In the genomic region with DNA sequence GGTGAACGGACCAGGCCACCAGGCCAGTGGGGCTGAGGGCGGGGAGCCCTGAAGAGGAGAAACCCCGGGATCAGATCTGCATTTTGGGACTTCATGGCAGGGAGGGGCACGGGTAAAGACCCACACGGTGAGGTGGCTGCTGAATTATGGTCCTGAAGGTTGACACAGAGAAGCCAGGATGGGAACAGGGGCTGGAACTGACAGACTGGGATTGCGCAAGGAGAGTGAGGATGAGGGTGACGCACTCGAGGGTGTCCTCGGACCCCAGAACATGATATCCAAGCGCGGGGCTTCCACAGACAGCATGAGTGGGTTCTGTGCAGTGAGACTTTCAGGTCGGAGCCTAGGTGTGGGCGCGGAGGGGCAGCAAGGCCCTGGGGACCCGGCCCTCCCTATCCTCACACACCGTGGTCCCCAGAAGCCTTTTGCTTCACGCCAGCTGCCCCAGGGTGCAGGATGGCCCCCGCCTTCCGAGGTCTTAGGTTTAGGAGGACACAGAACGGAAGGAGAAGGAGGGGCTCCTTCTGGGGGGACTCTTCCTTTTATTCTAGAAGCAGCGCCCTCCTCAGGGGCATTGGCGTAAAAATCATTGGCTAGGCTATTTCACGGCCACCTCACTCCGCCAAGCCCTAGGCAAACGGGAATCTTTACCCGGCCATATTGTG, we compare ENCODE assay signal across 2 cellular contexts.
TF ChIP-seq lines count a peak whose summit lies in the region.

No MANE protein-coding gene starts in this region.

TF ChIP-seq in GM23338, 12 proteins besides CTCF, POLR2A, EP300 and RAD21 (continued from another document):
- TF ChIP-seq, protein P1, sequence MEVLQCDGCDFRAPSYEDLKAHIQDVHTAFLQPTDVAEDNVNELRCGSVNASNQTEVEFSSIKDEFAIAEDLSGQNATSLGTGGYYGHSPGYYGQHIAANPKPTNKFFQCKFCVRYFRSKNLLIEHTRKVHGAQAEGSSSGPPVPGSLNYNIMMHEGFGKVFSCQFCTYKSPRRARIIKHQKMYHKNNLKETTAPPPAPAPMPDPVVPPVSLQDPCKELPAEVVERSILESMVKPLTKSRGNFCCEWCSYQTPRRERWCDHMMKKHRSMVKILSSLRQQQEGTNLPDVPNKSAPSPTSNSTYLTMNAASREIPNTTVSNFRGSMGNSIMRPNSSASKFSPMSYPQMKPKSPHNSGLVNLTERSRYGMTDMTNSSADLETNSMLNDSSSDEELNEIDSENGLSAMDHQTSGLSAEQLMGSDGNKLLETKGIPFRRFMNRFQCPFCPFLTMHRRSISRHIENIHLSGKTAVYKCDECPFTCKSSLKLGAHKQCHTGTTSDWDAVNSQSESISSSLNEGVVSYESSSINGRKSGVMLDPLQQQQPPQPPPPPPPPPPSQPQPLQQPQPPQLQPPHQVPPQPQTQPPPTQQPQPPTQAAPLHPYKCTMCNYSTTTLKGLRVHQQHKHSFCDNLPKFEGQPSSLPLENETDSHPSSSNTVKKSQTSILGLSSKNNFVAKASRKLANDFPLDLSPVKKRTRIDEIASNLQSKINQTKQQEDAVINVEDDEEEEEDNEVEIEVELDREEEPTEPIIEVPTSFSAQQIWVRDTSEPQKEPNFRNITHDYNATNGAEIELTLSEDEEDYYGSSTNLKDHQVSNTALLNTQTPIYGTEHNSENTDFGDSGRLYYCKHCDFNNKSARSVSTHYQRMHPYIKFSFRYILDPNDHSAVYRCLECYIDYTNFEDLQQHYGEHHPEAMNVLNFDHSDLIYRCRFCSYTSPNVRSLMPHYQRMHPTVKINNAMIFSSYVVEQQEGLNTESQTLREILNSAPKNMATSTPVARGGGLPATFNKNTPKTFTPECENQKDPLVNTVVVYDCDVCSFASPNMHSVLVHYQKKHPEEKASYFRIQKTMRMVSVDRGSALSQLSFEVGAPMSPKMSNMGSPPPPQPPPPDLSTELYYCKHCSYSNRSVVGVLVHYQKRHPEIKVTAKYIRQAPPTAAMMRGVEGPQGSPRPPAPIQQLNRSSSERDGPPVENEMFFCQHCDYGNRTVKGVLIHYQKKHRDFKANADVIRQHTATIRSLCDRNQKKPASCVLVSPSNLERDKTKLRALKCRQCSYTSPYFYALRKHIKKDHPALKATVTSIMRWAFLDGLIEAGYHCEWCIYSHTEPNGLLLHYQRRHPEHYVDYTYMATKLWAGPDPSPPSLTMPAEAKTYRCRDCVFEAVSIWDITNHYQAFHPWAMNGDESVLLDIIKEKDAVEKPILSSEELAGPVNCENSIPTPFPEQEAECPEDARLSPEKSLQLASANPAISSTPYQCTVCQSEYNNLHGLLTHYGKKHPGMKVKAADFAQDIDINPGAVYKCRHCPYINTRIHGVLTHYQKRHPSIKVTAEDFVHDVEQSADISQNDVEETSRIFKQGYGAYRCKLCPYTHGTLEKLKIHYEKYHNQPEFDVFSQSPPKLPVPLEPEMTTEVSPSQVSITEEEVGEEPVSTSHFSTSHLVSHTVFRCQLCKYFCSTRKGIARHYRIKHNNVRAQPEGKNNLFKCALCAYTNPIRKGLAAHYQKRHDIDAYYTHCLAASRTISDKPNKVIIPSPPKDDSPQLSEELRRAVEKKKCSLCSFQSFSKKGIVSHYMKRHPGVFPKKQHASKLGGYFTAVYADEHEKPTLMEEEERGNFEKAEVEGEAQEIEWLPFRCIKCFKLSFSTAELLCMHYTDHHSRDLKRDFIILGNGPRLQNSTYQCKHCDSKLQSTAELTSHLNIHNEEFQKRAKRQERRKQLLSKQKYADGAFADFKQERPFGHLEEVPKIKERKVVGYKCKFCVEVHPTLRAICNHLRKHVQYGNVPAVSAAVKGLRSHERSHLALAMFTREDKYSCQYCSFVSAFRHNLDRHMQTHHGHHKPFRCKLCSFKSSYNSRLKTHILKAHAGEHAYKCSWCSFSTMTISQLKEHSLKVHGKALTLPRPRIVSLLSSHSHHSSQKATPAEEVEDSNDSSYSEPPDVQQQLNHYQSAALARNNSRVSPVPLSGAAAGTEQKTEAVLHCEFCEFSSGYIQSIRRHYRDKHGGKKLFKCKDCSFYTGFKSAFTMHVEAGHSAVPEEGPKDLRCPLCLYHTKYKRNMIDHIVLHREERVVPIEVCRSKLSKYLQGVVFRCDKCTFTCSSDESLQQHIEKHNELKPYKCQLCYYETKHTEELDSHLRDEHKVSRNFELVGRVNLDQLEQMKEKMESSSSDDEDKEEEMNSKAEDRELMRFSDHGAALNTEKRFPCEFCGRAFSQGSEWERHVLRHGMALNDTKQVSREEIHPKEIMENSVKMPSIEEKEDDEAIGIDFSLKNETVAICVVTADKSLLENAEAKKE (CRISPR knock-in tag; IDR thresholded peaks at IDR 0.05), result no peak
- TF ChIP-seq CREB1 (CRISPR knock-in tag; IDR thresholded peaks at IDR 0.05; ENCODE audit: low read depth), result no peak
- TF ChIP-seq ZNF114 (CRISPR knock-in tag; IDR thresholded peaks at IDR 0.05), result no peak
TF ChIP-seq in GM23338: peak in this region for 0.

TF ChIP-seq in K562, 482 proteins besides CTCF, POLR2A, EP300 and RAD21 (continued from another document):
- TF ChIP-seq, protein P2, sequence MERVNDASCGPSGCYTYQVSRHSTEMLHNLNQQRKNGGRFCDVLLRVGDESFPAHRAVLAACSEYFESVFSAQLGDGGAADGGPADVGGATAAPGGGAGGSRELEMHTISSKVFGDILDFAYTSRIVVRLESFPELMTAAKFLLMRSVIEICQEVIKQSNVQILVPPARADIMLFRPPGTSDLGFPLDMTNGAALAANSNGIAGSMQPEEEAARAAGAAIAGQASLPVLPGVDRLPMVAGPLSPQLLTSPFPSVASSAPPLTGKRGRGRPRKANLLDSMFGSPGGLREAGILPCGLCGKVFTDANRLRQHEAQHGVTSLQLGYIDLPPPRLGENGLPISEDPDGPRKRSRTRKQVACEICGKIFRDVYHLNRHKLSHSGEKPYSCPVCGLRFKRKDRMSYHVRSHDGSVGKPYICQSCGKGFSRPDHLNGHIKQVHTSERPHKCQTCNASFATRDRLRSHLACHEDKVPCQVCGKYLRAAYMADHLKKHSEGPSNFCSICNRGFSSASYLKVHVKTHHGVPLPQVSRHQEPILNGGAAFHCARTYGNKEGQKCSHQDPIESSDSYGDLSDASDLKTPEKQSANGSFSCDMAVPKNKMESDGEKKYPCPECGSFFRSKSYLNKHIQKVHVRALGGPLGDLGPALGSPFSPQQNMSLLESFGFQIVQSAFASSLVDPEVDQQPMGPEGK (CRISPR knock-in tag; IDR thresholded peaks at IDR 0.05; ENCODE audit: borderline replicate concordance), result no peak
- TF ChIP-seq BRCA1 (IDR thresholded peaks at IDR 0.05) (no peak), BRCA1 (CRISPR knock-in tag; IDR thresholded peaks at IDR 0.05) (no peak), CEBPG (CRISPR knock-in tag; IDR thresholded peaks at IDR 0.05) (no peak), CEBPG (tag; conservative IDR thresholded peaks at IDR 0.05 in 1 of 2, IDR thresholded peaks at IDR 0.05 in 1 of 2) (peak in 1 of 2 experiments; percentile 39; a peak in 2 of 4 replicates)
